In genomic region chr14:90191154-90191553, GRCh38 we compare ENCODE assay signal across 25 cellular contexts.
"Had no signal": no experiment of that assay in that cellular context is flagged by ENCODE, and none has a peak within 500 bp of the region (broad histone marks: within the 10 kb centered on the region; RNA-seq: fewer than 3 reads in every experiment).

No MANE protein-coding gene starts in this region.

- H3K4me3 ChIP-seq: colonic mucosa, esophagus squamous epithelium, heart right ventricle, lower lobe of right lung, neural progenitor cell, prostate gland, right atrium auricular region, sigmoid colon, spleen, thoracic aorta had no signal

- DNase-seq: central memory CD4-positive, alpha-beta T cell; colonic mucosa; dermis blood vessel endothelial cell; effector memory CD4-positive, alpha-beta T cell; esophagus squamous epithelium; foreskin melanocyte; glutamatergic neuron; heart right ventricle; hippocampal formation; left ventricle myocardium superior; lower lobe of right lung; naive B cell; nucleus accumbens; sigmoid colon; spleen; stimulated activated CD4-positive, alpha-beta T cell treated with anti-CD3 and anti-CD28 coated beads, Interleukin-4, amount 100 ng/mL, for 4 hours; stimulated activated naive CD8-positive, alpha-beta T cell treated with anti-CD3 and anti-CD28 coated beads, Interleukin-15, Interleukin-2, amounts not matched to agents 100 U/mL and 50 U/mL, for 24 hours; trophoblast cell had no signal

- H3K9me3 ChIP-seq: colonic mucosa, esophagus squamous epithelium, lower lobe of right lung, prostate gland, right atrium auricular region, sigmoid colon, spleen, thoracic aorta had no signal

- H3K36me3 ChIP-seq: colonic mucosa, esophagus squamous epithelium, heart right ventricle, lower lobe of right lung, neural progenitor cell, prostate gland, right atrium auricular region, sigmoid colon, spleen, thoracic aorta had no signal

- ATAC-seq: heart right ventricle; left ventricle myocardium superior; lower lobe of right lung; stimulated activated memory B cell treated with anti-CD40 and anti-IgM and Interleukin-4, amounts not matched to agents 10 μg/mL and 1 μg/mL and 100 μg/mL, for 72 hours; stimulated activated naive CD8-positive, alpha-beta T cell treated with anti-CD3 and anti-CD28 coated beads, Interleukin-15, Interleukin-2, amounts not matched to agents 100 U/mL and 50 U/mL, for 24 hours had no signal

- H3K4me1 ChIP-seq: colonic mucosa, esophagus squamous epithelium, heart right ventricle, lower lobe of right lung, neural progenitor cell, prostate gland, right atrium auricular region, sigmoid colon, spleen had no signal

- H3K27me3 ChIP-seq: colonic mucosa, neural progenitor cell, right atrium auricular region had no signal

- H3K27ac ChIP-seq: colonic mucosa, esophagus squamous epithelium, heart right ventricle, lower lobe of right lung, neural progenitor cell, prostate gland, right atrium auricular region, sigmoid colon, spleen, thoracic aorta had no signal

- FAIRE-seq: endothelial cell of umbilical vein, islet of Langerhans had no signal
